27 cellular contexts compared by ENCODE assay signal in the genomic region with DNA sequence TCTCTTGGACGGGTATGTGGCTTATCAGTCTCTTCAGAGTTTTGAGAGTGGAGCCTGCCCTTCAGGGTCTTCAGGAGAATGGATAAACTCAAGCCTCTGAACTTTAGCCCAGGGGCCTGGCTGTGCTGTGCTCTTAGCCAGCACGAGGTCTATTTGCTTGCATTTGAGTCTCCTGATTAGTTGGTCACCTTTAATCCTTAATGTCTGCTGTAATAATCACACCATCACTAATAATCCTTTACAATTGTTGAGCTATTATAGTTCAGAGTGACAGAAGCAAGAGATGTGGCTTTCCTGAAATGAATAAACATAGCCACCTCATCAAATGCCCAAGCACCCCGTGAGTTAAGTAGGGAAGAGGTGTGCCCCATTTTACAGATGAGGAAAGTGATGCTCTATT. TPM values are rescaled to one million over a fixed set of nuclear protein-coding genes. Genes with fewer than 3 reads are reported as not detected.
"Had no signal": no experiment of that assay in that cellular context is flagged by ENCODE, and none has a peak within 500 bp of the region (broad histone marks: within the 10 kb centered on the region; RNA-seq: fewer than 3 reads in every experiment).

No MANE protein-coding gene starts in this region.

- H3K27ac ChIP-seq: left lung, lower lobe of right lung, right lobe of liver, thoracic aorta, uterus, WERI-Rb-1 had no signal

- H3K4me1 ChIP-seq: right lobe of liver, uterus had no signal

- H3K27me3 ChIP-seq: esophagus squamous epithelium, left lung, right lobe of liver, uterus had no signal

- H3K36me3 ChIP-seq: left lung, lower lobe of right lung, right lobe of liver, thoracic aorta, uterus, WERI-Rb-1 had no signal

- H3K4me3 ChIP-seq: esophagus squamous epithelium, left lung, lower lobe of right lung, right lobe of liver, thoracic aorta, uterus had no signal

- FAIRE-seq: frontal cortex, islet of Langerhans had no signal

- ATAC-seq: activated CD4-positive, CD25-positive, alpha-beta regulatory T cell treated with anti-CD3 and anti-CD28 coated beads, Interleukin-2, amount 50 U/mL, for 24 hours; activated T-cell treated with anti-CD3 and anti-CD28 coated beads, Interleukin-2, amount 50 U/mL, for 4 hours; left lung; lower lobe of right lung; natural killer cell had no signal

- H3K9me3 ChIP-seq: esophagus squamous epithelium, left lung, lower lobe of right lung, right lobe of liver, thoracic aorta, uterus had no signal

- DNase-seq: activated CD4-positive, alpha-beta memory T cell treated with anti-CD3 and anti-CD28 coated beads, Interleukin-2, amount 10 ng/mL, durations not matched to agents 7 days and 5 days; activated CD4-positive, alpha-beta T cell treated with anti-CD3 and anti-CD28 coated beads, Interleukin-2, amount 10 ng/mL, durations not matched to agents 24 days and 14 days; activated gamma-delta T cell treated with Interleukin-2 at 50 U/mL for 16 hours; activated T-cell treated with anti-CD3 and anti-CD28 coated beads, Interleukin-2, amount 50 U/mL, for 4 hours; dermis blood vessel endothelial cell; effector CD4-positive, alpha-beta T cell; esophagus squamous epithelium; lower lobe of right lung; mesendoderm; natural killer cell; posterior cingulate gyrus; right lobe of liver; stimulated activated CD4-positive, alpha-beta T cell treated with anti-CD3 and anti-CD28 coated beads, Interleukin-12 subunit alpha, Interleukin-12 subunit beta, amount 100 ng/mL, for 4 hours; stimulated activated CD4-positive, alpha-beta T cell treated with anti-CD3 and anti-CD28 coated beads, Interleukin-4, amount 100 ng/mL, for 24 hours; T1000; trophoblast cell; uterus; WERI-Rb-1 had no signal

RNA-seq across cellular contexts. Expression of gene KRT80, which starts 24.2 kb away (rescaled TPM):
- total RNA-seq: activated CD4-positive, alpha-beta memory T cell treated with anti-CD3 and anti-CD28 coated beads, Interleukin-2, amount 10 ng/mL, durations not matched to agents 7 days and 5 days; activated CD4-positive, alpha-beta T cell treated with anti-CD3 and anti-CD28 coated beads, Interleukin-2, amount 10 ng/mL, durations not matched to agents 24 days and 14 days; activated naive CD4-positive, alpha-beta T cell treated with anti-CD3 and anti-CD28 coated beads, Interleukin-2, amount 50 U/mL, for 72 hours; activated T-helper 17 cell treated with anti-CD3 and anti-CD28 coated beads, Interleukin-2, amount 50 U/mL, for 72 hours; frontal cortex; mononuclear cell; natural killer cell; subcutaneous adipose tissue had no signal
